Comparison of ENCODE assay signal across 9 cellular contexts in the genomic region with DNA sequence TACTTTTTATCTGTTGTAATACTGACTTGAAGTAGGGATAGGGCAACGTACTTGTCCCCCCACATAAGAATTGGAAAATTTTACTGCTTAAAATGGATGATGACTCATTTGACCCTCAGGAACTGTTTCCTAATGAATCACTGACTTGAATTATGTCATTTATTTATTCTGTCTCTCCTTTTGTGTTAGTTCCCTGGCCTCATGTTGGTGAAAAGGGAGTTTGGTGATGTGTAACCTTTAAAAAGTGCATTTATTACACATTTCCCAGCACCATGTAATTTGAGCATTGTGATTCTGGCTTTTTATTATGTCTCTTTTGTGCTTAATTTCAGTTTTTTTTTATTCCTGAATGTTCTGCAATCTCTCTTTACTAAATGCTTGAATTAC. TPM values are rescaled to one million over a fixed set of nuclear protein-coding genes. Genes with fewer than 3 reads are reported as not detected.
DNase-seq lines count a peak whose midpoint lies in the region; ATAC-seq and TF ChIP-seq lines count a peak whose summit lies in the region.
"Had no signal": no experiment of that assay in that cellular context is flagged by ENCODE, and none has a peak within 500 bp of the region (broad histone marks: within the 10 kb centered on the region; RNA-seq: fewer than 3 reads in every experiment).

No MANE protein-coding gene starts in this region.

- TF ChIP-seq CTCF in VCaP (conservative IDR thresholded peaks at IDR 0.05): no peak

- no peaks in the 10 kb centered on the region for H3K4me1 ChIP-seq in right cardiac atrium (ENCODE audit: control insufficient read depth, insufficient read depth, low read length)

- intact Hi-C loops in Right ventricle myocardium inferior (cut with DNase I) (no loop called here), cardiac septum (cut with DNase I) (no loop called here), right cardiac atrium (cut with DNase I) (no loop called here)

- H3K27ac ChIP-seq in VCaP: peak overlapping the region; percentile 84
- H3K27ac ChIP-seq in right cardiac atrium (ENCODE audit: low read length): no peak overlapping the region

- H3K4me3 ChIP-seq in right cardiac atrium (ENCODE audit: low read length): no peak overlapping the region

- DNase-seq in Right ventricle myocardium inferior (ENCODE audit: missing footprints) (no peak), cardiac septum (ENCODE audit: low spot score) (no peak), right cardiac atrium (no peak)
- no peak for DNase-seq in stimulated activated CD4-positive, alpha-beta T cell treated with anti-CD3 and anti-CD28 coated beads, Interleukin-1b, Interleukin-23, amount 100 ng/mL, for 48 hours
- DNase-seq in activated CD8-positive, alpha-beta memory T cell treated with anti-CD3 and anti-CD28 coated beads for 24 hours: no peak
- DNase-seq: GDM1 had no signal

- 49% methylated on average over 1 of the region's 1 CpG for WGBS in right cardiac atrium

- peak; percentile 42 for ATAC-seq in Right ventricle myocardium inferior
- ATAC-seq in right cardiac atrium: peak; percentile 50 to 88
- ATAC-seq in GM18909 (IDR thresholded peaks at IDR 0.05; ENCODE audit: poor library complexity, unreplicated experiment): no peak
- ATAC-seq in HG03175 (IDR thresholded peaks at IDR 0.05; ENCODE audit: unreplicated experiment): no peak

- H3K9me3 ChIP-seq in right cardiac atrium (ENCODE audit: control insufficient read depth, low read length): no peaks in the 10 kb centered on the region

- no peaks in the 10 kb centered on the region for H3K27me3 ChIP-seq in right cardiac atrium (ENCODE audit: control insufficient read depth, insufficient read depth)

RNA-seq across cellular contexts. Expression of gene PGM2L1, which starts 20.3 kb away (rescaled TPM):
- total RNA-seq in Right ventricle myocardium inferior (2.1 TPM), cardiac septum (1.8 TPM), right cardiac atrium (1 to 10 TPM; 1.9 to 3.0 (median 2.6) TPM)
- 0.84 TPM for polyA plus RNA-seq in right cardiac atrium

RNA-seq across cellular contexts. Expression of gene KCNE3, which starts 48.8 kb away (rescaled TPM):
- 2.9 TPM for total RNA-seq in Right ventricle myocardium inferior
- total RNA-seq in cardiac septum: 2.1 TPM
- total RNA-seq in right cardiac atrium: 1 to 10 TPM; 3.8 to 7.4 (median 4.8) TPM
- polyA plus RNA-seq in right cardiac atrium: 2.2 TPM

Comparison
In these comparisons a context has a peak if more than half of its experiments do, and no peak if none do; other contexts are left out.
1. ATAC-seq: peak in Right ventricle myocardium inferior (single experiment) and right cardiac atrium (2 of 2); none in GM18909 (single experiment) and HG03175 (single experiment).